8 cellular contexts compared by ENCODE assay signal in genomic region chr1:16725439-16726245, GRCh38. TPM values are rescaled to one million over a fixed set of nuclear protein-coding genes. Genes with fewer than 3 reads are reported as not detected.
DNase-seq lines count a peak whose midpoint lies in the region; ATAC-seq and TF ChIP-seq lines count a peak whose summit lies in the region.
"Not testable (repeated sequence)": the region's sequence is repeated elsewhere in the genome, so short reads cannot be mapped to it uniquely, and the experiment has no call there.
"Had no signal": no experiment of that assay in that cellular context is flagged by ENCODE, and none has a peak within 500 bp of the region (broad histone marks: within the 10 kb centered on the region; RNA-seq: fewer than 3 reads in every experiment).

No MANE protein-coding gene starts in this region.

- CTCF ChIA-PET in activated naive CD4-positive, alpha-beta T cell treated with anti-CD3 and anti-CD28 coated beads, Interleukin-2, amount 10 ng/mL, durations not matched to agents 7 days and 5 days (lab: Charles Lee), result not testable (repeated sequence)

- H3K27ac Mint-ChIP-seq in GM23338; activated naive CD4-positive, alpha-beta T cell treated with anti-CD3 and anti-CD28 coated beads, Interleukin-2, amount 10 ng/mL, durations not matched to agents 7 days and 5 days: not testable (repeated sequence)

- H3K27me3 ChIP-seq in GM23338 (ENCODE audit: insufficient read depth); thoracic aorta (replicated peaks; ENCODE audit: insufficient read depth): not testable (repeated sequence)
- peaks cover 52% of the 10 kb centered on the region for H3K27me3 ChIP-seq in osteoblast (ENCODE audit: insufficient read depth, low read length)

- not testable (repeated sequence) for H3K9me3 ChIP-seq in osteoblast (ENCODE audit: low read depth, low read length); thoracic aorta

- not testable (repeated sequence) for H3K27me3 Mint-ChIP-seq in GM23338 (ENCODE audit: insufficient read depth, low read depth, poor library complexity); activated naive CD4-positive, alpha-beta T cell treated with anti-CD3 and anti-CD28 coated beads, Interleukin-2, amount 10 ng/mL, durations not matched to agents 7 days and 5 days

- not testable (repeated sequence) for H3K36me3 Mint-ChIP-seq in GM23338 (ENCODE audit: low read depth); activated naive CD4-positive, alpha-beta T cell treated with anti-CD3 and anti-CD28 coated beads, Interleukin-2, amount 10 ng/mL, durations not matched to agents 7 days and 5 days

- not testable (repeated sequence) for H3K9me2 ChIP-seq in GM23338 (ENCODE audit: insufficient read depth)

- H3K4me3 ChIP-seq in GM23338, result peak overlapping the region; percentile 16; the same call in 1 of the 2 replicates
- H3K4me3 ChIP-seq in osteoblast (ENCODE audit: insufficient read depth, low read length); thoracic aorta: not testable (repeated sequence)

- H4K20me1 ChIP-seq in GM23338 (replicated peaks; ENCODE audit: insufficient read depth); osteoblast (ENCODE audit: insufficient read depth, low read length): not testable (repeated sequence)

- H3K79me2 ChIP-seq in GM23338 (replicated peaks; ENCODE audit: insufficient read depth); osteoblast (ENCODE audit: insufficient read depth, low read length): not testable (repeated sequence)

- ATAC-seq in GM23338; thoracic aorta (ENCODE audit: insufficient number of reproducible peaks, low FRiP score, low read depth): not testable (repeated sequence)
- ATAC-seq in esophagus mucosa, result peak; percentile 10

- TF ChIP-seq CTCF in GM23338 (conservative IDR thresholded peaks at IDR 0.05; ENCODE audit: low read depth in 2 of 2); osteoblast (IDR thresholded peaks at IDR 0.05; ENCODE audit: extremely low read depth, low read depth, low read length); thoracic aorta (IDR thresholded peaks at IDR 0.05): not testable (repeated sequence)

- H3K4me1 ChIP-seq in GM23338 (ENCODE audit: insufficient read depth) (peaks cover 22% of the 10 kb centered on the region), thoracic aorta (ENCODE audit: control insufficient read depth in 1 of 2, low read depth in 2 of 2) (peaks cover 6 to 30% of the 10 kb centered on the region in 2 donors)
- not testable (repeated sequence) for H3K4me1 ChIP-seq in osteoblast (ENCODE audit: insufficient read depth, low read length)

- DNase-seq in GM23338 (ENCODE audit: low spot score) (peak; percentile 47), NCI-H748 (lab: John Stamatoyannopoulos, UW; ENCODE audit: unreplicated experiment) (peak; percentile 31), islet precursor cell (peak; percentile 53), osteoblast (ENCODE audit: insufficient read length, low spot score, missing footprints) (peak; percentile 42)
- peak; percentile 8 for DNase-seq in activated naive CD4-positive, alpha-beta T cell treated with anti-CD3 and anti-CD28 coated beads, Interleukin-2, amount 10 ng/mL, durations not matched to agents 7 days and 5 days
- not testable (repeated sequence) for DNase-seq in thoracic aorta (ENCODE audit: low spot score)

- H3K4me1 Mint-ChIP-seq in GM23338, result peaks cover 11% of the 10 kb centered on the region; the same call in 2 of the 3 replicates
- not testable (repeated sequence) for H3K4me1 Mint-ChIP-seq in activated naive CD4-positive, alpha-beta T cell treated with anti-CD3 and anti-CD28 coated beads, Interleukin-2, amount 10 ng/mL, durations not matched to agents 7 days and 5 days

- H3K9me3 Mint-ChIP-seq in GM23338; activated naive CD4-positive, alpha-beta T cell treated with anti-CD3 and anti-CD28 coated beads, Interleukin-2, amount 10 ng/mL, durations not matched to agents 7 days and 5 days: not testable (repeated sequence)

- H3K4me2 ChIP-seq in GM23338, result peak overlapping the region; percentile 36
- H3K4me2 ChIP-seq in osteoblast (ENCODE audit: insufficient read depth, low read length), result not testable (repeated sequence)

- H2AFZ ChIP-seq in GM23338, result peak overlapping the region; percentile 85
- not testable (repeated sequence) for H2AFZ ChIP-seq in osteoblast (ENCODE audit: low read length)

- not testable (repeated sequence) for H3K4me3 Mint-ChIP-seq in GM23338; activated naive CD4-positive, alpha-beta T cell treated with anti-CD3 and anti-CD28 coated beads, Interleukin-2, amount 10 ng/mL, durations not matched to agents 7 days and 5 days

- peaks cover 22% of the 10 kb centered on the region for H3F3A ChIP-seq in GM23338 (replicated peaks; ENCODE audit: low read depth)

- H3K36me3 ChIP-seq in GM23338 (ENCODE audit: insufficient read depth); osteoblast (ENCODE audit: insufficient read depth, low read length); thoracic aorta: not testable (repeated sequence)

- H3K27ac ChIP-seq in GM23338 (ENCODE audit: low read depth) (0 out of 2 replicates have a peak overlapping the region, but pooled peaks have one; percentile 6), thoracic aorta (peak overlapping the region; percentile 7 to 50)
- H3K27ac ChIP-seq in osteoblast (ENCODE audit: low read depth, low read length), result not testable (repeated sequence)

TF ChIP-seq in GM23338, 12 proteins besides CTCF, POLR2A, EP300 and RAD21:
- TF ChIP-seq EZH2 (IDR thresholded peaks at IDR 0.05; ENCODE audit: low read depth, unreplicated experiment) (peak; percentile 37), NANOG (IDR thresholded peaks at IDR 0.05; ENCODE audit: borderline replicate concordance) (0 out of 2 replicates have a peak, but pooled peaks have one; percentile 11)

RNA-seq across cellular contexts. Expression of gene RNU1-4, which starts 14.7 kb away (rescaled TPM):
- under 0.01 TPM in 1 of 2 replicates, not detected in the other for total RNA-seq in GM23338 (2014; rRNA removed; shearing (Covaris generic))
- not detected in 2 replicates for polyA plus RNA-seq in GM23338 (2016; fragmentation: Nextera tagmentation; extraction: Ambion mirVana)
- total RNA-seq in esophagus mucosa (6,387 TPM), osteoblast (under 0.01 TPM in 1 of 2 replicates, not detected in the other), thoracic aorta (under 1 TPM; under 0.01 TPM)
- polyA plus RNA-seq: AG04450 had no signal

RNA-seq across cellular contexts. Expression of gene RNU1-3, which starts 58.9 kb away (rescaled TPM):
- under 0.01 TPM in 1 of 2 replicates, not detected in the other for total RNA-seq in GM23338 (2014; rRNA removed; shearing (Covaris generic))
- polyA plus RNA-seq in GM23338 (2016; fragmentation: Nextera tagmentation; extraction: Ambion mirVana), result not detected in 2 replicates
- total RNA-seq in esophagus mucosa (6,387 TPM), osteoblast (under 0.01 TPM in 1 of 2 replicates, not detected in the other), thoracic aorta (under 1 TPM; under 0.01 TPM)
- polyA plus RNA-seq: AG04450 had no signal

Comparison
In these comparisons a context has a peak if more than half of its experiments do, and no peak if none do; other contexts are left out.
1. RNA of gene RNU1-4, which starts 14.7 kb away (total RNA-seq): 6,387 TPM in esophagus mucosa (single experiment); under 0.01 TPM in GM23338, under 0.01 TPM in osteoblast and under 0.01 TPM in thoracic aorta; every median in the first group is over 1,000 times any median in the second.
2. RNA of gene RNU1-3, which starts 58.9 kb away (total RNA-seq): 6,387 TPM in esophagus mucosa (single experiment); under 0.01 TPM in GM23338, under 0.01 TPM in osteoblast and under 0.01 TPM in thoracic aorta; every median in the first group is over 1,000 times any median in the second.